Comparison of ENCODE assay signal across 9 cellular contexts in the genomic region with DNA sequence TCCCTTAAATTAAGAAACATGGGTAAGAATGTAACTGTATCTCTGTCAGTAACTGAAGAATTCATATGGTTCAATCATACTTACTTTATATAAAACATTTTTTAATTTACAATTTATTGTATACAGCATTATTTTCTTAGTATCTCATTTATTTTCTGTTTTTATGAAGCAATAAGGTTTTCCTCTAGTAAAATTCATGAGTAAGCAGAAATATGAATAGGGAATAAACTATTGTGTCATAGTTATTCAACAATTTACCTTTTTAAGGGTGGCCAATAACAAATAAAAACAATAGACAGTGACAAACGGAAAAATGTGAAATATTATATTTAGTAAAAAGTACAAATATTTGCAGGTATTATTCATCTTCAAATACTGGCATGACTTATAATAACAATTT.
"Had no signal": no experiment of that assay in that cellular context is flagged by ENCODE, and none has a peak within 500 bp of the region (broad histone marks: within the 10 kb centered on the region; RNA-seq: fewer than 3 reads in every experiment).

No MANE protein-coding gene starts in this region.

- H3K27ac Mint-ChIP-seq: HFFc6, IgD-negative memory B cell had no signal

- DNase-seq: GM23248, GOT3, H7, HFFc6, KG1 had no signal

- H3K9me3 ChIP-seq: HAP-1 had no signal

- H3K4me1 ChIP-seq: HAP-1 had no signal

- H3K9ac ChIP-seq: GM23248 had no signal

- H3K27me3 Mint-ChIP-seq: IgD-negative memory B cell had no signal

- H2AFZ ChIP-seq: GM23248 had no signal

- H3K4me1 Mint-ChIP-seq: IgD-negative memory B cell had no signal

- H3K4me3 Mint-ChIP-seq: HFFc6, IgD-negative memory B cell had no signal

- H3K4me3 ChIP-seq: GM23248, HAP-1 had no signal

- H3K27ac ChIP-seq: GM23248, HL-60 had no signal

- H3K36me3 ChIP-seq: HAP-1 had no signal

- ATAC-seq: HCT116 had no signal

- H3K36me3 Mint-ChIP-seq: IgD-negative memory B cell had no signal
